In genomic region chr2:36572752-36573125, GRCh38 we compare ENCODE assay signal across 18 cellular contexts. TPM values are rescaled to one million over a fixed set of nuclear protein-coding genes. Genes with fewer than 3 reads are reported as not detected.
DNase-seq lines count a peak whose midpoint lies in the region; ATAC-seq and TF ChIP-seq lines count a peak whose summit lies in the region.
"Had no signal": no experiment of that assay in that cellular context is flagged by ENCODE, and none has a peak within 500 bp of the region (broad histone marks: within the 10 kb centered on the region; RNA-seq: fewer than 3 reads in every experiment).

No MANE protein-coding gene starts in this region.

- intact Hi-C loops in testis (cut with DNase I; ENCODE audit: low total_unique reads): no loop called here

- no peak for TF ChIP-seq EP300 in SK-N-SH (IDR thresholded peaks at IDR 0.05; ENCODE audit: borderline replicate concordance in 1 of 2, low read depth in 1 of 2, low read length in 1 of 2)

- H3K27me3 ChIP-seq in SK-N-SH (ENCODE audit: insufficient read depth): no peaks in the 10 kb centered on the region
- H3K27me3 ChIP-seq in testis: no peaks in the 10 kb centered on the region
- H3K27me3 ChIP-seq: BLaER1, Peyer's patch had no signal

- no peak overlapping the region for H3K4me2 ChIP-seq in SK-N-SH
- H3K4me2 ChIP-seq: BLaER1 had no signal

- DNase-seq in HCEC 1CT: peak; percentile 45
- DNase-seq in SK-N-SH: no peak
- no peak for DNase-seq in testis
- DNase-seq in NCI-H1092 treated with DMSO at 0.1 percent for 48 hours (lab: John Stamatoyannopoulos, UW): no peak
- no peak for DNase-seq in CD1c-positive myeloid dendritic cell (ENCODE audit: extremely low spot score)
- DNase-seq: DMS 273 treated with DMSO at 0.1 percent for 48 hours, NCI-H1048, NCI-H187 treated with DMSO at 0.1 percent for 48 hours, NCI-H2171, NCI-H446 treated with DMSO at 0.1 percent for 48 hours, NCI-H748 treated with DMSO at 0.1 percent for 48 hours, Peyer's patch, SHP77 treated with DMSO at 0.1 percent for 48 hours had no signal

- no peak for TF ChIP-seq POLR2A in testis (IDR thresholded peaks at IDR 0.05)

- H3K79me2 ChIP-seq in SK-N-SH (ENCODE audit: insufficient read depth): peaks cover 84% of the 10 kb centered on the region

- H3K9ac ChIP-seq in SK-N-SH: no peak overlapping the region; the same call in 1 of the 2 replicates
- H3K9ac ChIP-seq: BLaER1 had no signal

- H3K4me3 ChIP-seq in SK-N-SH (ENCODE audit: low read depth in 2 of 2, low read length in 1 of 2) (no peak overlapping the region), mesodermal cell (ENCODE audit: extremely low read depth, insufficient read depth, low read length, poor library complexity, severe bottlenecking) (no peak overlapping the region), testis (no peak overlapping the region)
- H3K4me3 ChIP-seq: BLaER1, HAP-1, K562, Peyer's patch had no signal

- H3K36me3 ChIP-seq in SK-N-SH (replicated peaks in 1 of 2; ENCODE audit: control insufficient read depth in 1 of 2, insufficient read depth in 2 of 2, low read length in 1 of 2) (peaks cover 29 to 56% of the 10 kb centered on the region in 2 experiments), mesodermal cell (ENCODE audit: control insufficient read depth, insufficient read depth, low read length) (peaks cover 58% of the 10 kb centered on the region), testis (ENCODE audit: low read depth, missing control alignments) (no peaks in the 10 kb centered on the region)

- no peak overlapping the region for H2AFZ ChIP-seq in SK-N-SH (ENCODE audit: low read depth)

- CTCF ChIA-PET in SK-N-SH (lab: Yijun Ruan, JAX): interaction anchor here (0.7 kb wide), 1 partner anchor 220 kb away, joined by 3 read pairs; no protein-coding TSS in a partner anchor

- TF ChIP-seq CTCF in SK-N-SH (IDR thresholded peaks at IDR 0.05) (no peak), testis (IDR thresholded peaks at IDR 0.05) (no peak)

- H3K9me3 ChIP-seq in SK-N-SH: no peaks in the 10 kb centered on the region
- H3K9me3 ChIP-seq in mesodermal cell (ENCODE audit: control insufficient read depth, low read length): no peaks in the 10 kb centered on the region
- no peaks in the 10 kb centered on the region for H3K9me3 ChIP-seq in testis
- H3K9me3 ChIP-seq: BLaER1, HAP-1, Peyer's patch had no signal

- no peak for ATAC-seq in GM21717 (IDR thresholded peaks at IDR 0.05; ENCODE audit: unreplicated experiment)

- TF ChIP-seq RAD21 in SK-N-SH (IDR thresholded peaks at IDR 0.05; ENCODE audit: low read length): no peak

- H3K27ac ChIP-seq in SK-N-SH (ENCODE audit: low read depth in 2 of 2, low read length in 1 of 2): peak overlapping the region in 1 of 2 experiments; percentile 42; a peak in 2 of 4 replicates
- peak overlapping the region; percentile 58 for H3K27ac ChIP-seq in mesodermal cell (ENCODE audit: low read depth, low read length, severe bottlenecking)
- H3K27ac ChIP-seq in testis: peak overlapping the region; percentile 51 to 52
- H3K27ac ChIP-seq: BLaER1, Peyer's patch had no signal

- POLR2A ChIA-PET in SK-N-SH (lab: Yijun Ruan, JAX): no interaction called here

- H3K4me1 ChIP-seq in SK-N-SH (ENCODE audit: control insufficient read depth in 1 of 2, insufficient read depth in 2 of 2, low read depth in 1 of 2, low read length in 1 of 2): peaks cover 0 to 29% of the 10 kb centered on the region in 2 experiments; a peak in 3 of 4 replicates
- H3K4me1 ChIP-seq in mesodermal cell (ENCODE audit: control insufficient read depth, insufficient read depth, low read length, poor library complexity, severe bottlenecking): peaks cover 26% of the 10 kb centered on the region
- peaks cover 5% of the 10 kb centered on the region for H3K4me1 ChIP-seq in testis
- H3K4me1 ChIP-seq: BLaER1, Peyer's patch had no signal

- no peaks in the 10 kb centered on the region for H4K20me1 ChIP-seq in SK-N-SH (ENCODE audit: insufficient read depth)
- H4K20me1 ChIP-seq: BLaER1 had no signal

- H3K9me2 ChIP-seq in SK-N-SH: no peaks in the 10 kb centered on the region

- H3F3A ChIP-seq in SK-N-SH (replicated peaks; ENCODE audit: insufficient read depth): peaks cover 39% of the 10 kb centered on the region

- WGBS in SK-N-SH (ENCODE audit: low lambda C conversion rate): 67% methylated on average over 5 of the region's 5 CpGs
- WGBS in mesodermal cell (ENCODE audit: insufficient coverage in 2 of 2), 2 experiments: 100% methylated on average over 1 of the region's 5 CpGs; no CpG with 5 or more reads in 1 of the 2 experiments
- 58 to 61% methylated on average over 5 of the region's 5 CpGs for WGBS in testis, 2 donors

TF ChIP-seq in SK-N-SH, 30 proteins besides CTCF, POLR2A, EP300 and RAD21:
- no peak for TF ChIP-seq IRF3 (IDR thresholded peaks at IDR 0.05; ENCODE audit: low read depth, low read length)
- TF ChIP-seq GABPA (IDR thresholded peaks at IDR 0.05; ENCODE audit: low read depth): no peak
- no peak for TF ChIP-seq RCOR1 (IDR thresholded peaks at IDR 0.05; ENCODE audit: low read length)
- TF ChIP-seq PBX3 (IDR thresholded peaks at IDR 0.05): peak; percentile 14; the same call in 1 of the 2 replicates

RNA-seq across cellular contexts. Expression of gene FEZ2, which starts 25.2 kb away (rescaled TPM):
- polyA plus RNA-seq in SK-N-SH (2012; rRNA removed) (37.2 and 41.4 TPM in 2 replicates), testis (ENCODE audit: insufficient read depth, low read depth, low replicate concordance) (46.2 TPM)
- polyA plus RNA-seq in SK-N-SH (2012; cell fraction: cytosol; rRNA removed): 51.6 and 77.8 TPM in 2 replicates
- 19.8 and 34.0 TPM in 2 replicates for polyA plus RNA-seq in SK-N-SH (2012; cell fraction: nucleus; rRNA removed)
- 62.1 TPM for polyA plus RNA-seq in mesodermal cell (2013, experiment 1 of 2)
- 73.6 TPM for polyA plus RNA-seq in mesodermal cell (2013, experiment 2 of 2)
- total RNA-seq in testis: 10 to 100 TPM; 56.6 to 63.6 TPM
